1 cellular context compared by ENCODE assay signal in the genomic region with DNA sequence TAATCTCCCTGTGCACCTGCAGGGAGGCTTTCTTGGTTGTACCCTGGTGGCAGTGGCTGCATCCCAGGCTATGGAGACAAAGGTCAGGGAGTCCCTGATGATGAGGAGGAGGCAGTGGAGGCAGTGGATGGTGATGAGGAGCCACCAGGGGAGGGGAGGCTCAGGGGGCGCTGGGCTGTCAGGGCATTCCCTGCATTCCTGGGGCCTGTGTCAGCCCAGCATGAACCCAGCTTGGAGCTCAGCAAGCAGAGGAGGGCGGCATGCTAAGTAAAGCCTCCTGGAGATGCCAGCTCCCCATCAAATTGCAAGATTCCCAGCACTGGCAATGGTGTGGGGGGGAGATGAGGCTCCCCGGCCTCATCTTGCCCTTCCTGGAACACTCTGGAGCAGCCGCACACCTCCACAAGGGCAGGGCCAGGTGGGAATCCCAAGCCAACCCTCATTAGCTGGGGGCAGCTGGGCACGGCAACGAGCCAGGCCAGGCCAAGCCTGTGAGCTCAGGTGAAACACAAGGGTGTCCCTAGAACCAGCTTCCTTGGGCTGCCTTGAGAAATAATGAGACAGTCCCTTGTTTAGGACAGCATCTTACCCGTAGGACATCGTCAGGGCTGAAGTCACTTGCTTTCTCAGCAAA.
A peak's percentile ranks its signal among the peaks of the same experiment; 100 is the strongest.
TF ChIP-seq lines count a peak whose summit lies in the region.

No MANE protein-coding gene starts in this region.

TF ChIP-seq in H1, 55 proteins besides CTCF, POLR2A, EP300 and RAD21 (continued from another document):
- TF ChIP-seq CTBP2 (IDR thresholded peaks at IDR 0.05; ENCODE audit: borderline replicate concordance, insufficient read depth, insufficient read length, low read length), result peak; percentile 48
- peak; percentile 92 for TF ChIP-seq TEAD4 (IDR thresholded peaks at IDR 0.05; ENCODE audit: low read depth, low read length)
- TF ChIP-seq HDAC6 (IDR thresholded peaks at IDR 0.05; ENCODE audit: low read depth, low read length), result no peak
- TF ChIP-seq MAFK (IDR thresholded peaks at IDR 0.05; ENCODE audit: low read depth, low read length), result no peak
- no peak for TF ChIP-seq FOSL1 (IDR thresholded peaks at IDR 0.05; ENCODE audit: insufficient read depth, low read depth, low read length)
- no peak for TF ChIP-seq GABPA (IDR thresholded peaks at IDR 0.05; ENCODE audit: borderline replicate concordance, insufficient read depth, low read length)
- TF ChIP-seq, protein P1, sequence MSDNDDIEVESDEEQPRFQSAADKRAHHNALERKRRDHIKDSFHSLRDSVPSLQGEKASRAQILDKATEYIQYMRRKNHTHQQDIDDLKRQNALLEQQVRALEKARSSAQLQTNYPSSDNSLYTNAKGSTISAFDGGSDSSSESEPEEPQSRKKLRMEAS (IDR thresholded peaks at IDR 0.05), result no peak
- TF ChIP-seq JUND (IDR thresholded peaks at IDR 0.05; ENCODE audit: low read length), result peak; percentile 83
